In genomic region chr21:44802396-44803153, GRCh38 we compare ENCODE assay signal across 8 cellular contexts. TPM values are rescaled to one million over a fixed set of nuclear protein-coding genes. Genes with fewer than 3 reads are reported as not detected.
DNase-seq lines count a peak whose midpoint lies in the region; ATAC-seq and TF ChIP-seq lines count a peak whose summit lies in the region.

No MANE protein-coding gene starts in this region.

- peak overlapping the region; percentile 89 for H3K4me2 ChIP-seq in Loucy (ENCODE audit: low read depth, low read length, poor library complexity, severe bottlenecking)

- H3K4me3 ChIP-seq in Loucy (ENCODE audit: low read length, poor library complexity, severe bottlenecking) = peak overlapping the region; percentile 97
- peak overlapping the region in 2 of 4 donors; percentile 81 to 90 for H3K4me3 ChIP-seq in adrenal gland

- peaks cover 62% of the 10 kb centered on the region for H3K79me2 ChIP-seq in Loucy (ENCODE audit: insufficient read depth, low read length)

- no peaks in the 10 kb centered on the region for H3K27me3 Mint-ChIP-seq in activated CD4-positive, alpha-beta T cell treated with anti-CD3 and anti-CD28 coated beads, Interleukin-2, amount 10 ng/mL, durations not matched to agents 24 days and 14 days
- peaks cover 8% of the 10 kb centered on the region for H3K27me3 Mint-ChIP-seq in brain
- no peaks in the 10 kb centered on the region for H3K27me3 Mint-ChIP-seq in memory B cell

- H3K36me3 ChIP-seq in Loucy (ENCODE audit: insufficient read depth, low read length) = peaks cover 34% of the 10 kb centered on the region; the same call in 1 of the 2 replicates
- H3K36me3 ChIP-seq in adrenal gland (replicated peaks in 1 of 2) = peaks cover 0 to 27% of the 10 kb centered on the region in 2 donors

- peak overlapping the region; percentile 94; the same call in 1 of the 2 replicates for H2AFZ ChIP-seq in Loucy (ENCODE audit: low read length)

- no peaks in the 10 kb centered on the region for H3K27me3 ChIP-seq in Loucy (ENCODE audit: insufficient read depth, low read length, poor library complexity, severe bottlenecking)
- no peaks in the 10 kb centered on the region for H3K27me3 ChIP-seq in adrenal gland

- peak overlapping the region; percentile 85 for H3K27ac Mint-ChIP-seq in activated CD4-positive, alpha-beta T cell treated with anti-CD3 and anti-CD28 coated beads, Interleukin-2, amount 10 ng/mL, durations not matched to agents 24 days and 14 days
- H3K27ac Mint-ChIP-seq in brain (peak overlapping the region; percentile 70 to 90 (median 85)), memory B cell (peak overlapping the region; percentile 80)

- no peak for DNase-seq in activated CD4-positive, alpha-beta T cell treated with anti-CD3 and anti-CD28 coated beads, Interleukin-2, amount 10 ng/mL, durations not matched to agents 24 days and 14 days
- DNase-seq in activated CD4-positive, alpha-beta T cell treated with anti-CD3 and anti-CD28 coated beads, Interleukin-2, amount 50 U/mL, for 1 hour = no peak
- DNase-seq in memory B cell (ENCODE audit: low spot score in 2 of 2) (no peak), cerebellar cortex (ENCODE audit: low spot score) (no peak), adrenal gland (no peak)

- no peaks in the 10 kb centered on the region for H3K9me2 ChIP-seq in Loucy (replicated peaks; ENCODE audit: low read depth, low read length)

- H3K4me1 ChIP-seq in Loucy (ENCODE audit: insufficient read depth, low read length, poor library complexity, severe bottlenecking) (peaks cover 12% of the 10 kb centered on the region), adrenal gland (replicated peaks in 1 of 2) (peaks cover 11 to 23% of the 10 kb centered on the region in 2 donors)

- peaks cover 36% of the 10 kb centered on the region for H3K4me1 Mint-ChIP-seq in activated CD4-positive, alpha-beta T cell treated with anti-CD3 and anti-CD28 coated beads, Interleukin-2, amount 10 ng/mL, durations not matched to agents 24 days and 14 days
- H3K4me1 Mint-ChIP-seq in brain (peaks cover 46% of the 10 kb centered on the region), memory B cell (peaks cover 23% of the 10 kb centered on the region)

- TF ChIP-seq CTCF in Loucy (conservative IDR thresholded peaks at IDR 0.05; ENCODE audit: low read length) (no peak), brain (conservative IDR thresholded peaks at IDR 0.05) (no peak), adrenal gland (IDR thresholded peaks at IDR 0.05) (no peak)

- WGBS in adrenal gland, 4 donors = 25 to 57% (median 40%) methylated on average over 15 to 32 of the region's 32 CpGs

- intact Hi-C loops in activated CD4-positive, alpha-beta T cell treated with anti-CD3 and anti-CD28 coated beads, Interleukin-2, amount 10 ng/mL, durations not matched to agents 24 days and 14 days (cut with micrococcal nuclease) = loop anchor here (1.0 to 10.0 kb wide), 2 partner anchors 129 to 282 kb away; no protein-coding TSS in a partner anchor
- intact Hi-C loops in adrenal gland (cut with DNase I) = no loop called here

- peak; percentile 12 for ATAC-seq in memory B cell (ENCODE audit: low read depth)
- ATAC-seq in GM18858 (IDR thresholded peaks at IDR 0.05; ENCODE audit: unreplicated experiment) = no peak

- H3F3A ChIP-seq in Loucy (ENCODE audit: low read depth) = peaks cover 4% of the 10 kb centered on the region; the same call in 1 of the 2 replicates

- peak overlapping the region in 1 of 5 donors; percentile 67 for H3K27ac ChIP-seq in adrenal gland

- H3K9me3 Mint-ChIP-seq in activated CD4-positive, alpha-beta T cell treated with anti-CD3 and anti-CD28 coated beads, Interleukin-2, amount 10 ng/mL, durations not matched to agents 24 days and 14 days = no peaks in the 10 kb centered on the region
- H3K9me3 Mint-ChIP-seq in brain (no peaks in the 10 kb centered on the region), memory B cell (no peaks in the 10 kb centered on the region)

- H3K9me3 ChIP-seq in Loucy (ENCODE audit: insufficient read depth, low read depth, low read length) (no peaks in the 10 kb centered on the region), adrenal gland (replicated peaks in 1 of 3) (no peaks in the 10 kb centered on the region)

- TF ChIP-seq POLR2A in adrenal gland (IDR thresholded peaks at IDR 0.05) = no peak

- H3K9ac ChIP-seq in Loucy (ENCODE audit: low read depth, low read length, poor library complexity, severe bottlenecking) = peak overlapping the region; percentile 91

- H4K20me1 ChIP-seq in Loucy (ENCODE audit: insufficient read depth, low read length, poor library complexity, severe bottlenecking) = peaks cover 22% of the 10 kb centered on the region

- H3K36me3 Mint-ChIP-seq in activated CD4-positive, alpha-beta T cell treated with anti-CD3 and anti-CD28 coated beads, Interleukin-2, amount 10 ng/mL, durations not matched to agents 24 days and 14 days (ENCODE audit: low read depth) = peaks cover 66% of the 10 kb centered on the region
- H3K36me3 Mint-ChIP-seq in brain (peaks cover 58% of the 10 kb centered on the region), memory B cell (peaks cover 24% of the 10 kb centered on the region)

- H3K4me3 Mint-ChIP-seq in activated CD4-positive, alpha-beta T cell treated with anti-CD3 and anti-CD28 coated beads, Interleukin-2, amount 10 ng/mL, durations not matched to agents 24 days and 14 days = peak overlapping the region; percentile 100
- peak overlapping the region; percentile 86 to 97 (median 92) for H3K4me3 Mint-ChIP-seq in brain
- H3K4me3 Mint-ChIP-seq in memory B cell = peak overlapping the region; percentile 90

RNA-seq across cellular contexts. Expression of gene UBE2G2, which starts 1.0 kb away (rescaled TPM):
- 143 and 148 TPM in 2 replicates for total RNA-seq in activated CD4-positive, alpha-beta T cell treated with anti-CD3 and anti-CD28 coated beads, Interleukin-2, amount 10 ng/mL, durations not matched to agents 24 days and 14 days
- polyA plus RNA-seq in brain (ENCODE audit: insufficient read depth, low read depth, low replicate concordance) = 49.1 TPM
- total RNA-seq in adrenal gland = 10 to 100 TPM; 50.8 to 99.9 (median 74.1) TPM
- 10 to 100 TPM; 44.8 to 72.8 (median 63.7) TPM for polyA plus RNA-seq in adrenal gland

RNA-seq across cellular contexts. Expression of gene SUMO3, which starts 15.3 kb away (rescaled TPM):
- 90.3 and 90.6 TPM in 2 replicates for total RNA-seq in activated CD4-positive, alpha-beta T cell treated with anti-CD3 and anti-CD28 coated beads, Interleukin-2, amount 10 ng/mL, durations not matched to agents 24 days and 14 days
- polyA plus RNA-seq in brain (ENCODE audit: insufficient read depth, low read depth, low replicate concordance) = 149 TPM
- 10 to 100 TPM; 64.4 to 92.3 (median 80.2) TPM for total RNA-seq in adrenal gland
- polyA plus RNA-seq in adrenal gland = 10 to 100 TPM; 21.1 to 70.6 (median 36.4) TPM
